ENCODE assay signal across 8 cellular contexts in the genomic region with DNA sequence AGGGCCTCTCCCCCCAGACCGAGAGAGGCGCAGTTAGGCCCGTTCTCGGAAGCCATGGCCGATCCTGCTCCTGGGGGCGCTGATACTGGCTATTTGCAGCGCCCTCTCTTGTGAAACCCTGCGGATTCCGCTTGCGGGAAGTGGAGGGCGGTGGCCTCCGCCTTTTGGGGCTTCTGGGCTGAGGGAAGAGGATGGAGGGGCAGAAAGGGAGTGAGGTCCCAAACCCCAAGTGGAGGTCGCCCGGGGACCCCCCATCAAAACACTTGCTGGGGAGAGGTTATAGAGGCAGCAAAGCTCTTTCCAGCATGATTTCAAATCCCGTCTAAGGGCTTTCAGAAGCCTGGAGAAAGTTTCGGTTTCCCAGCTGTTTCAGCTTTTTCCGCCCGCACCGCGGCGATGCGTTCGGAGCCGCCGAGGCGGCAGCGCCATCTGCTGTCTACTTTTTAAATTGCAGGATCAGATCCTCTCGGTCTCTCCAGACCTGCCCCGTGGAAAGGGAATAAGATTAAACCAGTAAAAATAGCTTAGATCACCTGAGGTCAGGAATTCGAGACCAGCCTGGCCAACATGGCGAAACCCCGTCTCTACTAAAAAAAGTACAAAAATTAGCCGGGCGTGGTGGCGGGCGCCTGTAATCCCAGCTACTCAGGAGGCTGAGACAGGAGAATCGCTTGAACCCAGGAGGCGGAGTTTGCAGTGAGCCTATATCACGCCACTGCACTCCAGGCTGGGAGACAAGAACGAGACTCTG. TPM values are rescaled to one million over a fixed set of nuclear protein-coding genes. Genes with fewer than 3 reads are reported as not detected.
DNase-seq lines count a peak whose midpoint lies in the region; ATAC-seq, FAIRE-seq and TF ChIP-seq lines count a peak whose summit lies in the region.

No MANE protein-coding gene starts in this region.

- H3K4me3 Mint-ChIP-seq in activated B cell treated with CpG ODN at 0.5 μM for 24 hours: peak overlapping the region; percentile 81

- CTCF ChIA-PET in activated B cell treated with CpG ODN at 0.5 μM for 24 hours (lab: Charles Lee): interaction anchor here (0.7 to 12.2 kb wide), 33 partner anchors 8 to 640 kb away, joined by 3 to 169 read pairs (median 5); partner anchors contain the start of genes BRD7, CNEP1R1, CYLD and SNX20

- TF ChIP-seq CTCF in activated B cell treated with CpG ODN at 0.5 μM for 24 hours (IDR thresholded peaks at IDR 0.05) (no peak), cardiac fibroblast (IDR thresholded peaks at IDR 0.05; ENCODE audit: low read depth, low read length) (peak; percentile 84)

- no peak for ATAC-seq in GM18505 (IDR thresholded peaks at IDR 0.05; ENCODE audit: unreplicated experiment)
- peak; percentile 70 for ATAC-seq in activated B cell treated with CpG ODN at 0.5 μM for 24 hours (ENCODE audit: low read depth)
- ATAC-seq in HG03520 (IDR thresholded peaks at IDR 0.05; ENCODE audit: unreplicated experiment): no peak

- POLR2A ChIA-PET in activated B cell treated with CpG ODN at 0.5 μM for 24 hours (lab: Charles Lee): interaction anchor here (0.7 to 5.6 kb wide), 5 partner anchors 15 to 641 kb away, joined by 3 to 36 read pairs (median 8); partner anchors contain the start of genes CYLD and SNX20

- H3K27me3 Mint-ChIP-seq in activated B cell treated with CpG ODN at 0.5 μM for 24 hours: no peaks in the 10 kb centered on the region

- no peaks in the 10 kb centered on the region for H3K79me2 ChIP-seq in ACC112 (ENCODE audit: control insufficient read depth, insufficient read depth, low read length, unreplicated experiment)

- no peak for FAIRE-seq in small intestine (lab: Jason Lieb, UNC)

- H3K9me3 ChIP-seq in small intestine (ENCODE audit: control insufficient read depth, low read depth): no peaks in the 10 kb centered on the region

- no peaks in the 10 kb centered on the region for H3K27me3 ChIP-seq in ACC112 (ENCODE audit: insufficient read depth, low read length)
- H3K27me3 ChIP-seq in small intestine (ENCODE audit: control insufficient read depth in 2 of 2, insufficient read depth in 2 of 2, low read length in 2 of 2): no peaks in the 10 kb centered on the region

- H3K36me3 ChIP-seq in ACC112 (ENCODE audit: insufficient read depth, low read length) (no peaks in the 10 kb centered on the region), small intestine (ENCODE audit: control insufficient read depth in 2 of 2, insufficient read depth in 2 of 2, low read length in 2 of 2) (no peaks in the 10 kb centered on the region)

- H3K4me1 ChIP-seq in ACC112 (ENCODE audit: control insufficient read depth, insufficient read depth, low read length, unreplicated experiment) (peaks cover 4% of the 10 kb centered on the region), small intestine (ENCODE audit: control insufficient read depth in 2 of 2, insufficient read depth in 1 of 2, low read depth in 1 of 2, low read length in 1 of 2) (no peaks in the 10 kb centered on the region)

- intact Hi-C loops in activated B cell treated with CpG ODN at 0.5 μM for 24 hours (cut with micrococcal nuclease): loop anchor here (1.0 to 5.0 kb wide), 8 partner anchors 82 to 641 kb away; partner anchors contain the start of genes BRD7, CNEP1R1 and TENT4B

- peaks cover 2% of the 10 kb centered on the region for H3K9me3 Mint-ChIP-seq in activated B cell treated with CpG ODN at 0.5 μM for 24 hours

- peaks cover 23% of the 10 kb centered on the region for H3K4me1 Mint-ChIP-seq in activated B cell treated with CpG ODN at 0.5 μM for 24 hours

- peak overlapping the region; percentile 94 for H2AFZ ChIP-seq in ACC112 (ENCODE audit: low read length, unreplicated experiment)

- H3K27ac ChIP-seq in ACC112 (ENCODE audit: low read depth, low read length): peak overlapping the region; percentile 32
- peak overlapping the region in 1 of 2 donors; percentile 32 for H3K27ac ChIP-seq in small intestine (ENCODE audit: low read depth in 1 of 2, low read length in 1 of 2)

- H3K27ac Mint-ChIP-seq in activated B cell treated with CpG ODN at 0.5 μM for 24 hours: peak overlapping the region; percentile 65

- H3K4me3 ChIP-seq in ACC112 (ENCODE audit: low read depth, low read length): peak overlapping the region; percentile 60
- H3K4me3 ChIP-seq in cardiac fibroblast (replicated peaks in 1 of 2; ENCODE audit: low read depth in 2 of 2, low read length in 2 of 2): peak overlapping the region; percentile 38 to 44
- peak overlapping the region in 1 of 2 donors; percentile 33 for H3K4me3 ChIP-seq in small intestine (ENCODE audit: low read depth in 1 of 2, low read length in 2 of 2)

- peak; percentile 19 for DNase-seq in NCI-H128 (lab: John Stamatoyannopoulos, UW; ENCODE audit: unreplicated experiment)
- DNase-seq in activated B cell treated with CpG ODN at 0.5 μM for 24 hours: peak; percentile 68
- peak; percentile 76 to 78 for DNase-seq in cardiac fibroblast (ENCODE audit: low read depth in 2 of 2)
- DNase-seq in inferior parietal cortex (ENCODE audit: extremely low spot score): peak; percentile 88
- DNase-seq in small intestine: peak; percentile 68

- peak; percentile 14 for TF ChIP-seq POLR2A in GM18505 (IDR thresholded peaks at IDR 0.05; ENCODE audit: borderline replicate concordance, extremely low read depth, insufficient read depth, insufficient read length)

- peaks cover 17% of the 10 kb centered on the region for H3K36me3 Mint-ChIP-seq in activated B cell treated with CpG ODN at 0.5 μM for 24 hours (ENCODE audit: low read depth)

- WGBS in small intestine, 3 donors: 18 to 26% (median 22%) methylated on average over 39 to 40 of the region's 40 CpGs

RNA-seq across cellular contexts. Expression of gene SNX20, which starts 15.8 kb away (rescaled TPM):
- 33.1 and 34.5 TPM in 2 replicates for total RNA-seq in activated B cell treated with CpG ODN at 0.5 μM for 24 hours
- 1 to 10 TPM in 2 of 3 donors, under 1 TPM in 1; 0.22 to 3.0 (median 1.0) TPM for polyA plus RNA-seq in small intestine

RNA-seq across cellular contexts. Expression of gene NOD2, which starts 28.1 kb away (rescaled TPM):
- 2.9 and 3.7 TPM in 2 replicates for total RNA-seq in activated B cell treated with CpG ODN at 0.5 μM for 24 hours
- under 1 TPM in 2 of 3 donors, not detected in 1; 0.54 to 0.58 TPM for polyA plus RNA-seq in small intestine

Comparison
In these comparisons a context has a peak if more than half of its experiments do, and no peak if none do; other contexts are left out.
1. DNase-seq: peak in every context shown above with its lines; median percentile 88 in inferior parietal cortex; 77 in cardiac fibroblast; 68 in activated B cell treated with CpG ODN at 0.5 μM for 24 hours; 68 in small intestine; 19 in NCI-H128.